13 cellular contexts compared by ENCODE assay signal in the genomic region with DNA sequence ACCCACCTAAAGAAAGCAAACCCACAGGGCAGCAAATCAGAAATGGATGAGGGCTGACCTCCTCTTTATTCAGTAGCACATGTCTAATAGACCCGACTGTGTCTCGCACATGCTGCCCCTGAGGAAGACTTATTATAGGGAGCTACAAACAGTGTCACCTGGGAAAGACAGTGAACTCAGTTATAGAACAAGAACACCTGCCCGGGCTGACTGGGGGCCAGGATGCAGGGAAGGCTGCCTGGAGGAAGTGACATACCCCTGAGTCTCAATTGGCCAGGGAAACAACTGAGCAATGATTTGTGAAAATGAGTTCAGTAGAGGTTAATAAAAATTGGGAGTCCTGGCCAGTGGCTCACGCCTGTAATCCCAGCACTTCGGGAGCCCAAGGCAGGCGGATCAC.
DNase-seq lines count a peak whose midpoint lies in the region; TF ChIP-seq lines count a peak whose summit lies in the region.
"Had no signal": no experiment of that assay in that cellular context is flagged by ENCODE, and none has a peak within 500 bp of the region (broad histone marks: within the 10 kb centered on the region; RNA-seq: fewer than 3 reads in every experiment).

No MANE protein-coding gene starts in this region.

- intact Hi-C loops in dendritic cell treated with granulocyte-macrophage colony-stimulating factor and Interleukin-4, amounts not matched to agents 40 ng/mL and 50 ng/mL, for 4 days (cut with micrococcal nuclease) = loop anchor here (2.0 kb wide), 1 partner anchor 23 kb away; no protein-coding TSS in a partner anchor

- POLR2A ChIA-PET in AG04450 (lab: Yijun Ruan, JAX) = no interaction called here

- peaks cover 64% of the 10 kb centered on the region for H3K4me1 Mint-ChIP-seq in dendritic cell treated with granulocyte-macrophage colony-stimulating factor and Interleukin-4, amounts not matched to agents 40 ng/mL and 50 ng/mL, for 4 days (ENCODE audit: low read depth)
- H3K4me1 Mint-ChIP-seq in osteocyte (ENCODE audit: unreplicated experiment) = no peaks in the 10 kb centered on the region
- H3K4me1 Mint-ChIP-seq in HFFc6 (ENCODE audit: low read depth) = 0 out of 2 replicates have a peak, but pooled peaks cover 4% of the 10 kb centered on the region

- TF ChIP-seq CTCF in AG04450 (IDR thresholded peaks at IDR 0.05; ENCODE audit: low read depth, low read length) (no peak), HL-60 (IDR thresholded peaks at IDR 0.05; ENCODE audit: insufficient read depth, low read length) (no peak), osteocyte (IDR thresholded peaks at IDR 0.05) (no peak), HFFc6 (IDR thresholded peaks at IDR 0.05) (no peak)

- H3K36me3 Mint-ChIP-seq in dendritic cell treated with granulocyte-macrophage colony-stimulating factor and Interleukin-4, amounts not matched to agents 40 ng/mL and 50 ng/mL, for 4 days (ENCODE audit: low read depth) = peaks cover 7% of the 10 kb centered on the region
- H3K36me3 Mint-ChIP-seq in osteocyte (ENCODE audit: unreplicated experiment) (peaks cover 8% of the 10 kb centered on the region), HFFc6 (ENCODE audit: low read depth) (peaks cover 9% of the 10 kb centered on the region)

- H3K4me3 ChIP-seq in AG04450 (ENCODE audit: low read depth, low read length) = no peak overlapping the region
- H3K4me3 ChIP-seq in HL-60 (replicated peaks; ENCODE audit: insufficient read depth, low read length) = no peak overlapping the region
- H3K4me3 ChIP-seq: HAP-1 had no signal

- H3K27me3 ChIP-seq in AG04450 (ENCODE audit: control insufficient read depth, insufficient read depth, low read length) (no peaks in the 10 kb centered on the region), HL-60 (ENCODE audit: insufficient read depth, poor library complexity, severe bottlenecking) (no peaks in the 10 kb centered on the region)
- H3K27me3 ChIP-seq: BE2C had no signal

- H3K9me3 ChIP-seq in AG04450 (ENCODE audit: control insufficient read depth, insufficient read depth, low read length) = no peaks in the 10 kb centered on the region
- H3K9me3 ChIP-seq: BE2C, HAP-1 had no signal

- H3K27me3 Mint-ChIP-seq in dendritic cell treated with granulocyte-macrophage colony-stimulating factor and Interleukin-4, amounts not matched to agents 40 ng/mL and 50 ng/mL, for 4 days = no peaks in the 10 kb centered on the region
- no peaks in the 10 kb centered on the region for H3K27me3 Mint-ChIP-seq in osteocyte (ENCODE audit: unreplicated experiment)
- peaks cover 5% of the 10 kb centered on the region for H3K27me3 Mint-ChIP-seq in HFFc6 (ENCODE audit: insufficient read depth)

- DNase-seq in AG04450 (ENCODE audit: low read depth, low spot score) = no peak
- no peak for DNase-seq in HL-60 (ENCODE audit: low read depth in 1 of 2, low spot score in 1 of 2)
- peak; percentile 64 for DNase-seq in osteocyte (ENCODE audit: extremely low spot score, unreplicated experiment)
- no peak for DNase-seq in HFFc6
- no peak for DNase-seq in NCI-H345 treated with DMSO at 0.1 percent for 48 hours (lab: John Stamatoyannopoulos, UW; ENCODE audit: unreplicated experiment)
- no peak for DNase-seq in stimulated activated CD4-positive, alpha-beta T cell treated with anti-CD3 and anti-CD28 coated beads, Interleukin-2, amount 100 ng/mL, for 48 hours
- DNase-seq: ACHN; BE2C; CD8-positive, alpha-beta T cell; NCI-H1694; PC-3 had no signal

- H3K27ac Mint-ChIP-seq in dendritic cell treated with granulocyte-macrophage colony-stimulating factor and Interleukin-4, amounts not matched to agents 40 ng/mL and 50 ng/mL, for 4 days = peak overlapping the region; percentile 2
- H3K27ac Mint-ChIP-seq in osteocyte (ENCODE audit: unreplicated experiment) (no peak overlapping the region), HFFc6 (no peak overlapping the region)

- H3K9me3 Mint-ChIP-seq in dendritic cell treated with granulocyte-macrophage colony-stimulating factor and Interleukin-4, amounts not matched to agents 40 ng/mL and 50 ng/mL, for 4 days = no peaks in the 10 kb centered on the region
- H3K9me3 Mint-ChIP-seq in osteocyte (ENCODE audit: unreplicated experiment) = peaks cover 5% of the 10 kb centered on the region
- H3K9me3 Mint-ChIP-seq in HFFc6 = no peaks in the 10 kb centered on the region
- H3K9me3 Mint-ChIP-seq: CD8-positive, alpha-beta T cell had no signal

- H3K4me3 Mint-ChIP-seq in dendritic cell treated with granulocyte-macrophage colony-stimulating factor and Interleukin-4, amounts not matched to agents 40 ng/mL and 50 ng/mL, for 4 days = no peak overlapping the region
- H3K4me3 Mint-ChIP-seq in osteocyte (ENCODE audit: unreplicated experiment) (no peak overlapping the region), HFFc6 (no peak overlapping the region)
- H3K4me3 Mint-ChIP-seq: CD8-positive, alpha-beta T cell had no signal

- peak overlapping the region; percentile 11 for H3K27ac ChIP-seq in AG04450 (ENCODE audit: low read depth, low read length)
- peak overlapping the region; percentile 22 for H3K27ac ChIP-seq in HL-60 (replicated peaks)

- CTCF ChIA-PET in AG04450 (lab: Charles Lee) = no interaction called here
